In the genomic region with DNA sequence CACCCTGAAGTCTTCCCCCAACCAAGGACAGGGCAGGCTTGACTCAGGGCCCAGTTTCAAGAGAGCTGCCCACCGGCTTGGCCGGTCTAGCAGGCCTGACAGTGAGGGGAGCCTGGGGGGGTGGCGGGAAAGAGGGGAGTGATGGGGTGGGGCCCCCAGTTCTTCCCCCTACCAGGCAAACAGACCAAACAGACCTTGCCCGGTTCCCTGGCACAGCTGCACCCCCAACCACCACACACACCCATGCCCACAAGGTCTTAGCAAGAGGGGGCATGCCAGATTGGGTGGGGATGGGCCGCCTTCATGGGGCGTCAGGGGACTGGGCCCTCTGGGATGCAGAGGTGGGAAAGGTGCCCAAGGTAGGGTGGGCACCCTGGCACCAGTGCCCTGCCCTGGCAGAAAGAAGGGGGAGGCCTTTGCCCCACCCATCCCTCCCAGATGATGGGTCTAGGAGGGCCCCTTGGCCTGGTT, we compare ENCODE assay signal across 1 cellular context.
TF ChIP-seq lines count a peak whose summit lies in the region.

No MANE protein-coding gene starts in this region.

TF ChIP-seq in HCT116, 20 proteins besides CTCF, POLR2A, EP300 and RAD21:
- TF ChIP-seq SIN3A (IDR thresholded peaks at IDR 0.05; ENCODE audit: low read depth) (no peak), CEBPB (IDR thresholded peaks at IDR 0.05; ENCODE audit: low read depth) (no peak), JUND (IDR thresholded peaks at IDR 0.05) (no peak)
